12 cellular contexts compared by ENCODE assay signal in the genomic region with DNA sequence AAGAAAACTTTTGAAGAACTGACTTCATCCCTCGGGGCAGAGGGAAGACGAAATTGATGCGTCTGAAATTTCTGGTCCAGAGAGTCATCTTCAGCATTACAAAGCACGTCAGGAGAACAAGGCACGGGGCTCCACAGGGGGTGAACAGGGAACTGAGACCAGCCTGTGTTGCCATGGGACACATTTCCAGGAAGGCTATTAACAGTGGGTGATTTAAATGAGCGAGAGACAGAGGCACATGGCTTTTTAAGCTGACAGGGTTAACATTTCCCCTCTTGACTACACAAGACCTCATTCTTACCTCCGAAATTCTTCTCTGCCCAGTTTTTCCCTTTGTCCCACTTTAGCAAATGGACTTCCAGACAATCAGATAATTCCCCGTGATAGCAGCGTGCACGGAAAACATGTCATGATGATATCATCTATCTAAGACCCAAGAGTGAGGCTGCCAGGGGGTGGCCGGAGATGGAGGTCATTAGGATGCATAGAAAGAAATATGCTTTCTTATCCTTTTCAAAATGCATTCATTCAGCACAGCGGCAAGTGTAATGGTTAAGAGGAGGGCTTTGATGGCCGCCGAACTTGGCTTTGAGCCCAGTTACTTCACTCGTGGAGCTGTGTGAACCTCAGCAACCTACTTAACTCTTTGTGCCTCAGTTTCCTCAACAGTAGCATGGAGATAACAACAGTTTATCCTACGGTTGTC.
DNase-seq lines count a peak whose midpoint lies in the region; FAIRE-seq and TF ChIP-seq lines count a peak whose summit lies in the region.
"Had no signal": no experiment of that assay in that cellular context is flagged by ENCODE, and none has a peak within 500 bp of the region (broad histone marks: within the 10 kb centered on the region; RNA-seq: fewer than 3 reads in every experiment).

No MANE protein-coding gene starts in this region.

- H3K79me2 ChIP-seq in SK-N-SH (ENCODE audit: insufficient read depth) = peaks cover 94% of the 10 kb centered on the region

- H3K4me3 ChIP-seq in H7 (ENCODE audit: insufficient read depth, low read depth, low read length) (no peak overlapping the region), SK-N-SH (ENCODE audit: low read depth in 2 of 2, low read length in 1 of 2) (peak overlapping the region; percentile 18 to 29; a peak in 3 of 4 replicates), small intestine (ENCODE audit: low read depth in 1 of 2, low read length in 2 of 2) (no peak overlapping the region)

- TF ChIP-seq EP300 in SK-N-SH (IDR thresholded peaks at IDR 0.05; ENCODE audit: borderline replicate concordance in 1 of 2, low read depth in 1 of 2, low read length in 1 of 2) = peak; percentile 50 to 80; a peak in 2 of 4 replicates

- H3K4me1 ChIP-seq in SK-N-SH (ENCODE audit: control insufficient read depth in 1 of 2, insufficient read depth in 2 of 2, low read depth in 1 of 2, low read length in 1 of 2) (peaks cover 20 to 25% of the 10 kb centered on the region in 2 experiments), small intestine (ENCODE audit: control insufficient read depth in 2 of 2, insufficient read depth in 1 of 2, low read depth in 1 of 2, low read length in 1 of 2) (no peaks in the 10 kb centered on the region)

- CTCF ChIA-PET in SK-N-SH (lab: Yijun Ruan, JAX) = no interaction called here

- no peaks in the 10 kb centered on the region for H4K20me1 ChIP-seq in SK-N-SH (ENCODE audit: insufficient read depth)

- H3K4me1 Mint-ChIP-seq in osteocyte (ENCODE audit: unreplicated experiment) = peaks cover 73% of the 10 kb centered on the region
- H3K4me1 Mint-ChIP-seq in CD14-positive monocyte = peaks cover 38% of the 10 kb centered on the region

- FAIRE-seq in small intestine (lab: Jason Lieb, UNC) = no peak
- no peak for FAIRE-seq in GM12892 (lab: Jason Lieb, UNC)
- FAIRE-seq: GM12891 had no signal

- DNase-seq in H7 (peak; percentile 43), SK-N-SH (peak; percentile 65), glomerular endothelial cell (ENCODE audit: extremely low read depth, low read depth, low spot score) (peak; percentile 67), osteocyte (ENCODE audit: extremely low spot score, unreplicated experiment) (no peak), small intestine (no peak), CD14-positive monocyte (ENCODE audit: low spot score) (no peak), GM12892 (ENCODE audit: insufficient read length) (no peak), KG1 (lab: John Stamatoyannopoulos, UW) (no peak)
- DNase-seq: activated CD4-positive, alpha-beta T cell treated with anti-CD3 and anti-CD28 coated beads for 4 hours; CD4-positive, alpha-beta memory T cell; stimulated activated CD4-positive, alpha-beta T cell treated with anti-CD3 and anti-CD28 coated beads, Interleukin-4, amount 100 ng/mL, for 4 hours had no signal

- no peak for TF ChIP-seq CTCF in SK-N-SH (IDR thresholded peaks at IDR 0.05)
- no peak for TF ChIP-seq CTCF in osteocyte (IDR thresholded peaks at IDR 0.05)
- no peak for TF ChIP-seq CTCF in CD14-positive monocyte (IDR thresholded peaks at IDR 0.05)

- H3K9me3 Mint-ChIP-seq in osteocyte (ENCODE audit: unreplicated experiment) (no peaks in the 10 kb centered on the region), CD14-positive monocyte (peaks cover 0 to 4% (median 0%) of the 10 kb centered on the region in 7 donors)
- H3K9me3 Mint-ChIP-seq: CD4-positive, alpha-beta memory T cell had no signal

- H3K36me3 Mint-ChIP-seq in osteocyte (ENCODE audit: unreplicated experiment) (peaks cover 12% of the 10 kb centered on the region), CD14-positive monocyte (no peaks in the 10 kb centered on the region)

- no peaks in the 10 kb centered on the region for H3K27me3 Mint-ChIP-seq in osteocyte (ENCODE audit: unreplicated experiment)
- peaks cover 9 to 17% (median 14%) of the 10 kb centered on the region in 3 donors for H3K27me3 Mint-ChIP-seq in CD14-positive monocyte (ENCODE audit: low read depth in 3 of 3)
- H3K27me3 Mint-ChIP-seq: CD4-positive, alpha-beta memory T cell had no signal

- H3K27me3 ChIP-seq in H7 (ENCODE audit: control insufficient read depth, insufficient read depth, low read length) = no peaks in the 10 kb centered on the region
- no peaks in the 10 kb centered on the region for H3K27me3 ChIP-seq in SK-N-SH (ENCODE audit: insufficient read depth)
- H3K27me3 ChIP-seq in small intestine (ENCODE audit: control insufficient read depth in 2 of 2, insufficient read depth in 2 of 2, low read length in 2 of 2) = no peaks in the 10 kb centered on the region

- POLR2A ChIA-PET in SK-N-SH (lab: Yijun Ruan, JAX) = no interaction called here

- peaks cover 9% of the 10 kb centered on the region for H3F3A ChIP-seq in SK-N-SH (replicated peaks; ENCODE audit: insufficient read depth)

- no peak overlapping the region for H2AFZ ChIP-seq in SK-N-SH (ENCODE audit: low read depth)

- no peak for TF ChIP-seq POLR2A in GM12892 (IDR thresholded peaks at IDR 0.05; ENCODE audit: low read depth, low read length)

- no peak for TF ChIP-seq RAD21 in SK-N-SH (IDR thresholded peaks at IDR 0.05; ENCODE audit: low read length)

- peak overlapping the region; percentile 50 for H3K9ac ChIP-seq in SK-N-SH

- no peaks in the 10 kb centered on the region for H3K9me3 ChIP-seq in SK-N-SH
- no peaks in the 10 kb centered on the region for H3K9me3 ChIP-seq in small intestine (ENCODE audit: control insufficient read depth, low read depth)

- intact Hi-C loops in CD14-positive monocyte (cut with micrococcal nuclease) = loop anchor here in 1 of 2 donors (10.0 kb wide), 1 partner anchor 80 kb away; no protein-coding TSS in a partner anchor

- peak overlapping the region; percentile 83 to 87 for H3K27ac ChIP-seq in SK-N-SH (ENCODE audit: low read depth in 2 of 2, low read length in 1 of 2)
- H3K27ac ChIP-seq in small intestine (ENCODE audit: low read depth in 1 of 2, low read length in 1 of 2) = peak overlapping the region in 1 of 2 donors; percentile 7

- H3K4me3 Mint-ChIP-seq in osteocyte (ENCODE audit: unreplicated experiment) = no peak overlapping the region
- H3K4me3 Mint-ChIP-seq in CD14-positive monocyte = no peak overlapping the region
- H3K4me3 Mint-ChIP-seq: CD4-positive, alpha-beta memory T cell had no signal

- H3K4me2 ChIP-seq in SK-N-SH = peak overlapping the region; percentile 59

- peak overlapping the region; percentile 86 for H3K27ac Mint-ChIP-seq in osteocyte (ENCODE audit: unreplicated experiment)
- no peak overlapping the region for H3K27ac Mint-ChIP-seq in CD14-positive monocyte

- H3K36me3 ChIP-seq in H7 (replicated peaks; ENCODE audit: control insufficient read depth, insufficient read depth, low read length) (no peaks in the 10 kb centered on the region), SK-N-SH (replicated peaks in 1 of 2; ENCODE audit: control insufficient read depth in 1 of 2, insufficient read depth in 2 of 2, low read length in 1 of 2) (peaks cover 0 to 6% of the 10 kb centered on the region in 2 experiments), small intestine (ENCODE audit: control insufficient read depth in 2 of 2, insufficient read depth in 2 of 2, low read length in 2 of 2) (no peaks in the 10 kb centered on the region)

- H3K9me2 ChIP-seq in SK-N-SH = no peaks in the 10 kb centered on the region

- WGBS in SK-N-SH (ENCODE audit: low lambda C conversion rate) = 9% methylated on average over 16 of the region's 16 CpGs
- 31 to 42% (median 38%) methylated on average over 16 of the region's 16 CpGs for WGBS in small intestine, 3 donors

TF ChIP-seq in SK-N-SH, 30 proteins besides CTCF, POLR2A, EP300 and RAD21 (continues in another document):
- TF ChIP-seq, protein P1, sequence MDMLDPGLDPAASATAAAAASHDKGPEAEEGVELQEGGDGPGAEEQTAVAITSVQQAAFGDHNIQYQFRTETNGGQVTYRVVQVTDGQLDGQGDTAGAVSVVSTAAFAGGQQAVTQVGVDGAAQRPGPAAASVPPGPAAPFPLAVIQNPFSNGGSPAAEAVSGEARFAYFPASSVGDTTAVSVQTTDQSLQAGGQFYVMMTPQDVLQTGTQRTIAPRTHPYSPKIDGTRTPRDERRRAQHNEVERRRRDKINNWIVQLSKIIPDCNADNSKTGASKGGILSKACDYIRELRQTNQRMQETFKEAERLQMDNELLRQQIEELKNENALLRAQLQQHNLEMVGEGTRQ (IDR thresholded peaks at IDR 0.05; ENCODE audit: borderline replicate concordance, low read depth, low read length) = no peak
- peak; percentile 75 for TF ChIP-seq TCF12 (IDR thresholded peaks at IDR 0.05)
- peak; percentile 79 for TF ChIP-seq MAX (IDR thresholded peaks at IDR 0.05; ENCODE audit: low read depth)
- TF ChIP-seq REST (IDR thresholded peaks at IDR 0.05; ENCODE audit: low read depth, low read length) = no peak
- TF ChIP-seq GABPA (IDR thresholded peaks at IDR 0.05; ENCODE audit: low read depth) = no peak
- no peak for TF ChIP-seq CHD2 (IDR thresholded peaks at IDR 0.05; ENCODE audit: low read length, partially characterized antibody)
- no peak for TF ChIP-seq FOXJ3 (CRISPR knock-in tag; IDR thresholded peaks at IDR 0.05)
- TF ChIP-seq GATA2 (CRISPR knock-in tag; IDR thresholded peaks at IDR 0.05) = peak; percentile 83

Comparison
In these comparisons a context has a peak if more than half of its experiments do, and no peak if none do; other contexts are left out.
1. DNase-seq: peak in H7 (single experiment), SK-N-SH (single experiment) and glomerular endothelial cell (single experiment); none in osteocyte (single experiment), small intestine (single experiment), CD14-positive monocyte (single experiment), GM12892 (single experiment) and KG1 (single experiment).
2. H3K4me3 ChIP-seq: peak in SK-N-SH (2 of 2); none in H7 (single experiment) and small intestine (0 of 2).